Comparison of ENCODE assay signal across 1 cellular context in the genomic region with DNA sequence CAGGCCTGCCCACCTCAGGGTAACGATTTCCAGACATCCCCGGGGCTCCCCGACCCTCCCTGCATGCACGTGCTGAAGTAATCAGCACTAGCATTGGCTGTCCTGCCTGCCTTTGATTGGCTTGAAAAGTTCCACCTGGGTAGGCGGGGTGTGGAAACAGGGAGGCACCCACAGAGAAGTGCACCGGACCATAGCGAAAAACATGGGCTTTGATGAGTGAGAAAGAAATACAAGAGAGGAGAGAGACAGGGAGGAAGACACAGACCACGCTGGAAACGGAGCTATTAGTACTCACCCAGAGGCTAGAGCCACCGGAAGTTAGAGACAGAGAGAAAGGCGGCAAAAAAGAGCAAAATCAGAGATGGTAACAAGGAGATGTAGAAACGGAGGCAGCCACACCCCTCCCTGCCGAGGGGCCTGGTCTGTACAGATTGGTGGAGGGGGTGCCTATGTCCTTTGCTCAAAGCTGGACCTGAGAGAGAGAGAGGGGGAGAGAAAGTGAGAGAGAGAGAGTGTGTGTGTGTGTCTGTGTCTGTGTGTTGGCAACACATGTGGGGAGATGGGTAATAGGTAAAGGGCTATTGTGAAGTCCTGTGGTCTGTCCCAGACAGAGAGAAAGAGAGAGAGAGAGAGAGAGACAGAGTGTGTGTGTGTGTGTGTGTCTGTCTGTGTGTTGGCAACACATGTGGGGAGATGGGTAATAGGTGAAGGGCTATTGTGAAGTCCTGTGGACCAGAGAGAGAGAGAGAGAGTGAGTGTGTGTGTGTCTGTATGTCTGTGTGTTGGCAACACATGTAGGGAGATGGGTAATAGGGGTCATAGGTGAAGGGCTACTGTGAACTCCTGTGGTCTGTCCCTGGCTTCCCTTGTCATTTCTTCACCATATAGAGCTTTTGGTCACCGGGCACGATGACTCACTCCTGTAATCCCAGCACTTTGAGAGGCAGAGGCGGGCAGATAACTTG.
TF ChIP-seq lines count a peak whose summit lies in the region.

No MANE protein-coding gene starts in this region.

TF ChIP-seq in GM23338, 12 proteins besides CTCF, POLR2A, EP300 and RAD21 (continued from another document):
- TF ChIP-seq REST (IDR thresholded peaks at IDR 0.05; ENCODE audit: unreplicated experiment) (no peak), ZNF462 (CRISPR knock-in tag; IDR thresholded peaks at IDR 0.05) (no peak), EZH2 (IDR thresholded peaks at IDR 0.05; ENCODE audit: low read depth, unreplicated experiment) (no peak), JUNB (IDR thresholded peaks at IDR 0.05; ENCODE audit: unreplicated experiment) (no peak)
TF ChIP-seq in GM23338: peak in this region for 0.
